In genomic region chr9:35415769-35416427, GRCh38 we compare ENCODE assay signal across 19 cellular contexts.
DNase-seq lines count a peak whose midpoint lies in the region; ATAC-seq and TF ChIP-seq lines count a peak whose summit lies in the region.
"Had no signal": no experiment of that assay in that cellular context is flagged by ENCODE, and none has a peak within 500 bp of the region (broad histone marks: within the 10 kb centered on the region; RNA-seq: fewer than 3 reads in every experiment).

No MANE protein-coding gene starts in this region.

- H3K9ac ChIP-seq in endodermal cell (ENCODE audit: extremely low read depth, low read length, poor library complexity, severe bottlenecking), result no peak overlapping the region

- H3K9me2 ChIP-seq in OCI-LY7 (ENCODE audit: insufficient read depth, low read length), result no peaks in the 10 kb centered on the region

- no peaks in the 10 kb centered on the region for H3K9me3 ChIP-seq in breast epithelium
- H3K9me3 ChIP-seq in OCI-LY7 (ENCODE audit: low read length), result no peaks in the 10 kb centered on the region
- peaks cover 31% of the 10 kb centered on the region for H3K9me3 ChIP-seq in endodermal cell (ENCODE audit: control insufficient read depth, low read length)
- H3K9me3 ChIP-seq in upper lobe of right lung, result no peaks in the 10 kb centered on the region
- no peaks in the 10 kb centered on the region; the same call in 1 of the 2 replicates for H3K9me3 ChIP-seq in MG63
- H3K9me3 ChIP-seq: thyroid gland had no signal

- H3K79me2 ChIP-seq in OCI-LY7 (ENCODE audit: insufficient read depth, low read depth, low read length), result no peaks in the 10 kb centered on the region

- TF ChIP-seq CTCF in MCF 10A (IDR thresholded peaks at IDR 0.05; ENCODE audit: unreplicated experiment), result no peak
- no peak for TF ChIP-seq CTCF in breast epithelium (IDR thresholded peaks at IDR 0.05)
- peak; percentile 44; the same call in 1 of the 2 replicates for TF ChIP-seq CTCF in OCI-LY7 (conservative IDR thresholded peaks at IDR 0.05; ENCODE audit: low read length)
- peak; percentile 76 for TF ChIP-seq CTCF in endodermal cell (conservative IDR thresholded peaks at IDR 0.05)
- no peak for TF ChIP-seq CTCF in upper lobe of right lung (IDR thresholded peaks at IDR 0.05)
- no peak for TF ChIP-seq CTCF in CD14-positive monocyte (IDR thresholded peaks at IDR 0.05)

- POLR2A ChIA-PET in MCF 10A (lab: Yijun Ruan, JAX), result interaction anchor here (0.8 to 1.4 kb wide), 3 partner anchors 9 to 128 kb away, joined by 3 to 4 read pairs (median 3); no protein-coding TSS in a partner anchor
- POLR2A ChIA-PET in OCI-LY7 (lab: Charles Lee), result interaction anchor here (0.5 to 0.6 kb wide), 2 partner anchors 131 to 493 kb away, joined by 3 read pairs; no protein-coding TSS in a partner anchor

- intact Hi-C loops in MCF 10A (cut with micrococcal nuclease), result no loop called here
- intact Hi-C loops in breast epithelium (cut with DNase I; ENCODE audit: low total_unique reads), result no loop called here
- intact Hi-C loops in OCI-LY7 (cut with micrococcal nuclease; ENCODE audit: unreplicated experiment), result no loop called here
- intact Hi-C loops in upper lobe of right lung (cut with DNase I), result no loop called here
- intact Hi-C loops in CD14-positive monocyte (cut with micrococcal nuclease), result no loop called here

- ATAC-seq in upper lobe of right lung, result peak; percentile 15
- ATAC-seq: right cardiac atrium had no signal

- 66 to 77% methylated on average over 3 to 5 of the region's 5 CpGs for WGBS in endodermal cell (ENCODE audit: insufficient coverage in 1 of 2, insufficient read length in 1 of 2), 2 experiments

- in situ Hi-C loops in G401 (cut with HindIII; ENCODE audit: low sequenced_read_pairs), result no loop called here

- no peak for TF ChIP-seq POLR2A in breast epithelium (IDR thresholded peaks at IDR 0.05)

- no peak overlapping the region for H3K27ac Mint-ChIP-seq in MCF 10A (ENCODE audit: low read depth, unreplicated experiment)
- peak overlapping the region; percentile 23 for H3K27ac Mint-ChIP-seq in endodermal cell
- H3K27ac Mint-ChIP-seq in CD14-positive monocyte, result peak overlapping the region in 1 of 7 donors; percentile 45
- H3K27ac Mint-ChIP-seq: brain had no signal

- CTCF ChIA-PET in MCF 10A (lab: Yijun Ruan, JAX) (interaction anchor here (0.6 to 1.0 kb wide), 8 partner anchors 32 to 299 kb away, joined by 3 read pairs; no protein-coding TSS in a partner anchor), OCI-LY7 (lab: Charles Lee; ENCODE audit: unreplicated experiment) (no interaction called here)

- H3K36me3 Mint-ChIP-seq in MCF 10A (ENCODE audit: insufficient read depth, unreplicated experiment) (no peaks in the 10 kb centered on the region), endodermal cell (ENCODE audit: low read depth) (peaks cover 14% of the 10 kb centered on the region), CD14-positive monocyte (no peaks in the 10 kb centered on the region)
- H3K36me3 Mint-ChIP-seq: brain had no signal

- BruUV-seq in MCF 10A (replicated peaks; lab: Mats Ljungman, UMichigan), result no TSS peak
- BruUV-seq in OCI-LY7 (replicated peaks; lab: Mats Ljungman, UMichigan), result no TSS peak

- no peaks in the 10 kb centered on the region for H3K4me1 ChIP-seq in breast epithelium
- H3K4me1 ChIP-seq in OCI-LY7 (ENCODE audit: insufficient read depth, low read length, poor library complexity, severe bottlenecking), result no peaks in the 10 kb centered on the region
- H3K4me1 ChIP-seq in endodermal cell (ENCODE audit: control insufficient read depth, insufficient read depth, low read length), result peaks cover 7% of the 10 kb centered on the region
- no peaks in the 10 kb centered on the region for H3K4me1 ChIP-seq in upper lobe of right lung
- H3K4me1 ChIP-seq: thyroid gland had no signal

- H4K20me1 ChIP-seq in OCI-LY7 (ENCODE audit: insufficient read depth, low read length), result no peaks in the 10 kb centered on the region

- peaks cover 8% of the 10 kb centered on the region for H3K9me3 Mint-ChIP-seq in MCF 10A (ENCODE audit: unreplicated experiment)
- peaks cover 22% of the 10 kb centered on the region for H3K9me3 Mint-ChIP-seq in endodermal cell
- peaks cover 0 to 8% (median 1%) of the 10 kb centered on the region in 7 donors for H3K9me3 Mint-ChIP-seq in CD14-positive monocyte

- no peaks in the 10 kb centered on the region for H3K27me3 ChIP-seq in breast epithelium
- H3K27me3 ChIP-seq in endodermal cell (ENCODE audit: control insufficient read depth, insufficient read depth, low read length, poor library complexity, severe bottlenecking), result no peaks in the 10 kb centered on the region
- H3K27me3 ChIP-seq in upper lobe of right lung, result no peaks in the 10 kb centered on the region
- peaks cover 5% of the 10 kb centered on the region for H3K27me3 ChIP-seq in MG63
- H3K27me3 ChIP-seq: thyroid gland had no signal

- H3K4me1 Mint-ChIP-seq in MCF 10A (ENCODE audit: insufficient read depth, unreplicated experiment), result no peaks in the 10 kb centered on the region
- H3K4me1 Mint-ChIP-seq in endodermal cell, result peaks cover 18% of the 10 kb centered on the region
- no peaks in the 10 kb centered on the region for H3K4me1 Mint-ChIP-seq in CD14-positive monocyte
- H3K4me1 Mint-ChIP-seq: brain, neural crest cell had no signal

- H3K4me2 ChIP-seq in OCI-LY7 (ENCODE audit: low read length), result no peak overlapping the region

- H3K36me3 ChIP-seq in breast epithelium (no peaks in the 10 kb centered on the region), OCI-LY7 (ENCODE audit: insufficient read depth, low read length) (no peaks in the 10 kb centered on the region), endodermal cell (ENCODE audit: control insufficient read depth, insufficient read depth, low read length) (no peaks in the 10 kb centered on the region), upper lobe of right lung (no peaks in the 10 kb centered on the region), MG63 (no peaks in the 10 kb centered on the region)
- H3K36me3 ChIP-seq: thyroid gland had no signal

- DNase-seq in MCF 10A (ENCODE audit: unreplicated experiment) (peak; percentile 27), breast epithelium (ENCODE audit: low spot score in 2 of 2) (no peak), OCI-LY7 (ENCODE audit: low spot score) (no peak), endodermal cell (peak; percentile 80), upper lobe of right lung (no peak), G401 (ENCODE audit: low spot score) (no peak), MG63 (no peak), CD14-positive monocyte (ENCODE audit: low spot score) (no peak)
- DNase-seq: activated CD4-positive, CD25-positive, alpha-beta regulatory T cell treated with anti-CD3 and anti-CD28 coated beads, Interleukin-2, amount 50 U/mL, for 72 hours; activated CD8-positive, alpha-beta memory T cell treated with anti-CD3 and anti-CD28 coated beads, Interleukin-2, amount 50 U/mL, for 4 hours; activated naive CD4-positive, alpha-beta T cell treated with anti-CD3 and anti-CD28 coated beads, Interleukin-2, amount 50 U/mL, for 16 hours; effector CD4-positive, alpha-beta T cell; NCI-H1436 treated with DMSO at 0.1 percent for 48 hours; right cardiac atrium; RPMI8226; stimulated activated CD4-positive, alpha-beta T cell treated with anti-CD3 and anti-CD28 coated beads, Interleukin-4, amount 100 ng/mL, for 4 hours; thyroid gland had no signal

- H3K27ac ChIP-seq in breast epithelium (no peak overlapping the region), OCI-LY7 (ENCODE audit: low read depth, low read length, poor library complexity, severe bottlenecking) (no peak overlapping the region), endodermal cell (ENCODE audit: low read depth, low read length) (no peak overlapping the region), upper lobe of right lung (no peak overlapping the region)
- H3K27ac ChIP-seq: thyroid gland had no signal

- H3K4me3 Mint-ChIP-seq in MCF 10A (ENCODE audit: unreplicated experiment), result no peak overlapping the region
- no peak overlapping the region for H3K4me3 Mint-ChIP-seq in endodermal cell
- no peak overlapping the region for H3K4me3 Mint-ChIP-seq in CD14-positive monocyte
- H3K4me3 Mint-ChIP-seq: brain, neural crest cell had no signal

- H3K4me3 ChIP-seq in breast epithelium (no peak overlapping the region), OCI-LY7 (ENCODE audit: low read depth, low read length, poor library complexity, severe bottlenecking) (no peak overlapping the region), endodermal cell (ENCODE audit: low read length) (no peak overlapping the region), upper lobe of right lung (no peak overlapping the region), MG63 (no peak overlapping the region)
- H3K4me3 ChIP-seq: thyroid gland had no signal

- no peak overlapping the region for H2AFZ ChIP-seq in OCI-LY7 (ENCODE audit: low read length)

- H3K27me3 Mint-ChIP-seq in MCF 10A (ENCODE audit: insufficient read depth, unreplicated experiment) (no peaks in the 10 kb centered on the region), endodermal cell (ENCODE audit: insufficient read depth) (no peaks in the 10 kb centered on the region), CD14-positive monocyte (ENCODE audit: low read depth in 3 of 3) (peaks cover 3 to 9% (median 4%) of the 10 kb centered on the region in 3 donors)
- H3K27me3 Mint-ChIP-seq: brain had no signal

Comparison
In these comparisons a context has a peak if more than half of its experiments do, and no peak if none do; other contexts are left out.
1. DNase-seq: peak in MCF 10A (single experiment) and endodermal cell (single experiment); none in breast epithelium (0 of 2), OCI-LY7 (single experiment), upper lobe of right lung (single experiment), G401 (single experiment), MG63 (single experiment) and CD14-positive monocyte (single experiment).
2. CTCF ChIP-seq: peak in OCI-LY7 (single experiment) and endodermal cell (single experiment); none in MCF 10A (single experiment), breast epithelium (0 of 3), upper lobe of right lung (single experiment) and CD14-positive monocyte (single experiment).